ENCODE assay signal across 8 cellular contexts in genomic region chrX:39261446-39262147, GRCh38.
DNase-seq lines count a peak whose midpoint lies in the region; ATAC-seq and TF ChIP-seq lines count a peak whose summit lies in the region.

No MANE protein-coding gene starts in this region.

- ATAC-seq in left ventricle myocardium superior = peak; percentile 34
- no peak for ATAC-seq in right cardiac atrium
- no peak for ATAC-seq in GM18498 (IDR thresholded peaks at IDR 0.05; ENCODE audit: unreplicated experiment)
- no peak for ATAC-seq in GM21717 (IDR thresholded peaks at IDR 0.05; ENCODE audit: unreplicated experiment)

- TF ChIP-seq POLR2A in esophagus squamous epithelium (IDR thresholded peaks at IDR 0.05) = no peak

- intact Hi-C loops in left ventricle myocardium superior (cut with micrococcal nuclease) = no loop called here
- intact Hi-C loops in right cardiac atrium (cut with DNase I) = no loop called here
- intact Hi-C loops in esophagus squamous epithelium (cut with DNase I) = no loop called here

- H3K4me3 ChIP-seq in right cardiac atrium (ENCODE audit: low read length) (no peak overlapping the region), esophagus squamous epithelium (no peak overlapping the region)

- 79% methylated on average over 1 of the region's 1 CpG for WGBS in right cardiac atrium
- WGBS in esophagus squamous epithelium, 2 donors = 18 to 20% methylated on average over 1 of the region's 1 CpG

- no peaks in the 10 kb centered on the region for H3K27me3 ChIP-seq in right cardiac atrium (ENCODE audit: control insufficient read depth, insufficient read depth)
- no peaks in the 10 kb centered on the region for H3K27me3 ChIP-seq in esophagus squamous epithelium

- H3K4me1 ChIP-seq in right cardiac atrium (ENCODE audit: control insufficient read depth, insufficient read depth, low read length) (peaks cover 2% of the 10 kb centered on the region), esophagus squamous epithelium (no peaks in the 10 kb centered on the region)

- no peaks in the 10 kb centered on the region for H3K9me3 ChIP-seq in right cardiac atrium (ENCODE audit: control insufficient read depth, low read length)
- H3K9me3 ChIP-seq in esophagus squamous epithelium = no peaks in the 10 kb centered on the region

- H3K27ac ChIP-seq in right cardiac atrium (ENCODE audit: low read length) (no peak overlapping the region), esophagus squamous epithelium (no peak overlapping the region)

- DNase-seq in left ventricle myocardium superior = no peak
- DNase-seq in right cardiac atrium = no peak
- peak; percentile 13 for DNase-seq in LoVo (ENCODE audit: low spot score)
- DNase-seq in SKM-1 treated with dmso at 0.1 percent for 144 hours (lab: John Stamatoyannopoulos, UW; ENCODE audit: unreplicated experiment) = peak; percentile 13
- DNase-seq in esophagus squamous epithelium (lab: John Stamatoyannopoulos, UW) = no peak
- DNase-seq in pons (ENCODE audit: low spot score) = peak; percentile 65

- H3K36me3 ChIP-seq in esophagus squamous epithelium = no peaks in the 10 kb centered on the region

- TF ChIP-seq CTCF in esophagus squamous epithelium (IDR thresholded peaks at IDR 0.05) = peak in 5 of 6 experiments; percentile 21 to 51 (median 33)

Comparison
In these comparisons a context has a peak if more than half of its experiments do, and no peak if none do; other contexts are left out.
1. DNase-seq: peak in LoVo (single experiment), SKM-1 treated with dmso at 0.1 percent for 144 hours (single experiment) and pons (single experiment); none in left ventricle myocardium superior (single experiment), right cardiac atrium (0 of 3) and esophagus squamous epithelium (single experiment).